9 cellular contexts compared by ENCODE assay signal in the genomic region with DNA sequence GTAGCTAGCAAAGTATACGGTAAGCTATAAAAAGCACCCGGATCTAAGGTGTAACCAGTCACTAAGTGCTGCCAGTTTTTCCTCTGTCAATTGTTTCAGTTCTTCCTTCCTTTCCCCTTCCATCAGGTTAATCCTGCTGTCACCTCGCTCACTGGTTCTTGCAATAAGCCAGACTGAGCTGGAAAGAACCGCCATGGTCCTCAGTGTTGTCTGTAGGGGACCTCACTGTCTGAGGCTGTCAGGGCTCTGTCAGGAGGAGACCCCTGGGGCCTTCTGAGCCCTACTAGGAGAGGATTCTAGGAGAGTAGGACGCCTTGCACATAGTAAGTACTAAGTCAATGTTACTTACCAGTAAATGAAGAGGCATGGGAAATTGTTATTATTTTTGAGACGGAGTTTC. TPM values are rescaled to one million over a fixed set of nuclear protein-coding genes. Genes with fewer than 3 reads are reported as not detected.
A peak's percentile ranks its signal among the peaks of the same experiment; 100 is the strongest.
DNase-seq lines count a peak whose midpoint lies in the region; ATAC-seq and TF ChIP-seq lines count a peak whose summit lies in the region.
"Had no signal": no experiment of that assay in that cellular context is flagged by ENCODE, and none has a peak within 500 bp of the region (broad histone marks: within the 10 kb centered on the region; RNA-seq: fewer than 3 reads in every experiment).

No MANE protein-coding gene starts in this region.

- no TSS peak for BruUV-seq in Caco-2 (replicated peaks; lab: Mats Ljungman, UMichigan)

- peak overlapping the region in 2 of 59 donors; percentile 86 to 89 for H3K27ac ChIP-seq in dorsolateral prefrontal cortex
- no peak overlapping the region for H3K27ac ChIP-seq in osteoblast (ENCODE audit: low read depth, low read length)
- H3K27ac ChIP-seq in testis: no peak overlapping the region

- peak overlapping the region; percentile 80 for H3K4me3 Mint-ChIP-seq in Caco-2 (ENCODE audit: unreplicated experiment)

- H3K9me3 ChIP-seq in Caco-2 (0 out of 2 replicates have a peak, but pooled peaks cover 7% of the 10 kb centered on the region), MG63 (peaks cover 5% of the 10 kb centered on the region; the same call in 1 of the 2 replicates), osteoblast (ENCODE audit: low read depth, low read length) (no peaks in the 10 kb centered on the region), testis (no peaks in the 10 kb centered on the region)

- peak overlapping the region; percentile 93 for H3K27ac Mint-ChIP-seq in Caco-2 (ENCODE audit: unreplicated experiment)

- TF ChIP-seq CTCF in Caco-2 (IDR thresholded peaks at IDR 0.05; ENCODE audit: insufficient read depth in 1 of 2, low read depth in 1 of 2, low read length in 1 of 2, severe bottlenecking in 1 of 2, unreplicated experiment in 1 of 2) (no peak), dorsolateral prefrontal cortex (IDR thresholded peaks at IDR 0.05 in 54 of 56, conservative IDR thresholded peaks at IDR 0.05 in 2 of 56; ENCODE audit: low read depth in 1 of 56, partially characterized antibody in 56 of 56) (no peak), osteoblast (IDR thresholded peaks at IDR 0.05; ENCODE audit: extremely low read depth, low read depth, low read length) (no peak), testis (IDR thresholded peaks at IDR 0.05) (no peak)

- H2AFZ ChIP-seq in osteoblast (ENCODE audit: low read length): no peak overlapping the region

- POLR2A ChIA-PET in Caco-2 (lab: Charles Lee): interaction anchor here (1.0 kb wide), 2 partner anchors 13 to 36 kb away, joined by 4 to 7 read pairs; no protein-coding TSS in a partner anchor

- H3K36me3 Mint-ChIP-seq in Caco-2 (ENCODE audit: insufficient read depth, unreplicated experiment): peaks cover 21% of the 10 kb centered on the region

- no peaks in the 10 kb centered on the region for H3K36me3 ChIP-seq in Caco-2 (ENCODE audit: control insufficient read depth, insufficient read depth, low read length)
- peaks cover 15% of the 10 kb centered on the region for H3K36me3 ChIP-seq in MG63
- no peaks in the 10 kb centered on the region for H3K36me3 ChIP-seq in osteoblast (ENCODE audit: insufficient read depth, low read length)
- H3K36me3 ChIP-seq in testis (ENCODE audit: low read depth, missing control alignments): no peaks in the 10 kb centered on the region

- peaks cover 8% of the 10 kb centered on the region for H3K4me1 Mint-ChIP-seq in Caco-2 (ENCODE audit: low read depth, unreplicated experiment)

- peaks cover 10% of the 10 kb centered on the region for H4K20me1 ChIP-seq in osteoblast (ENCODE audit: insufficient read depth, low read length)

- WGBS in testis, 2 donors: 78 to 81% methylated on average over 6 of the region's 6 CpGs

- TF ChIP-seq POLR2A in testis (IDR thresholded peaks at IDR 0.05): no peak

- intact Hi-C loops in Caco-2 (cut with micrococcal nuclease; ENCODE audit: unreplicated experiment) (no loop called here), dorsolateral prefrontal cortex (cut with DNase I) (loop anchor here in 1 of 2 donors (5.0 kb wide), 1 partner anchor 36 kb away; no protein-coding TSS in a partner anchor), testis (cut with DNase I; ENCODE audit: low total_unique reads) (no loop called here)

- peaks cover 45% of the 10 kb centered on the region for H3K79me2 ChIP-seq in osteoblast (ENCODE audit: insufficient read depth, low read length)

- CTCF ChIA-PET in Caco-2 (lab: Charles Lee): interaction anchor here (0.8 kb wide), 1 partner anchor 38 kb away, joined by 3 read pairs; no protein-coding TSS in a partner anchor

- ATAC-seq in HG02885 (IDR thresholded peaks at IDR 0.05; ENCODE audit: poor library complexity, unreplicated experiment): no peak
- no peak for ATAC-seq in GM18870 (IDR thresholded peaks at IDR 0.05; ENCODE audit: unreplicated experiment)
- ATAC-seq: mucosa of descending colon had no signal

- H3K9me3 Mint-ChIP-seq in Caco-2 (ENCODE audit: unreplicated experiment): peaks cover 11% of the 10 kb centered on the region

- H3K4me2 ChIP-seq in osteoblast (ENCODE audit: insufficient read depth, low read length): peak overlapping the region; percentile 97

- H3K27me3 Mint-ChIP-seq in Caco-2 (ENCODE audit: insufficient read depth, unreplicated experiment): no peaks in the 10 kb centered on the region

- no peak overlapping the region for H3K4me3 ChIP-seq in Caco-2 (ENCODE audit: low read depth, low read length)
- H3K4me3 ChIP-seq in MG63: peak overlapping the region; percentile 66
- H3K4me3 ChIP-seq in dorsolateral prefrontal cortex: peak overlapping the region in 41 of 59 donors; percentile 69 to 99 (median 93)
- H3K4me3 ChIP-seq in osteoblast (ENCODE audit: insufficient read depth, low read length): peak overlapping the region; percentile 100
- H3K4me3 ChIP-seq in testis: no peak overlapping the region
- H3K4me3 ChIP-seq: mucosa of descending colon had no signal

- DNase-seq in Caco-2 (no peak), MG63 (no peak), dorsolateral prefrontal cortex (no peak), osteoblast (ENCODE audit: insufficient read length, low spot score, missing footprints) (no peak), T1000 (lab: John Stamatoyannopoulos, UW) (no peak), testis (no peak)

- H3K27me3 ChIP-seq in Caco-2 (replicated peaks; ENCODE audit: control insufficient read depth, insufficient read depth, low read length): no peaks in the 10 kb centered on the region
- H3K27me3 ChIP-seq in MG63: no peaks in the 10 kb centered on the region
- no peaks in the 10 kb centered on the region for H3K27me3 ChIP-seq in dorsolateral prefrontal cortex
- no peaks in the 10 kb centered on the region for H3K27me3 ChIP-seq in osteoblast (ENCODE audit: insufficient read depth, low read length)
- no peaks in the 10 kb centered on the region for H3K27me3 ChIP-seq in testis

- H3K4me1 ChIP-seq in Caco-2 (peaks cover 8% of the 10 kb centered on the region; the same call in 1 of the 2 replicates), osteoblast (ENCODE audit: insufficient read depth, low read length) (peaks cover 27% of the 10 kb centered on the region), testis (peaks cover 12% of the 10 kb centered on the region)

RNA-seq across cellular contexts. Expression of a gene that starts 1.4 kb away (rescaled TPM):
- total RNA-seq in Caco-2 (2022) (26.7 and 32.6 TPM in 2 replicates), dorsolateral prefrontal cortex (10 to 100 TPM; 20.0 to 36.0 (median 27.2) TPM), osteoblast (17.7 and 18.9 TPM in 2 replicates), testis (10 to 100 TPM; 28.5 to 32.8 TPM)
- total RNA-seq in MG63 (2014; rRNA removed; shearing (Covaris generic); ENCODE audit: low replicate concordance): 14.5 and 18.2 TPM in 2 replicates
- 16.6 TPM for polyA plus RNA-seq in testis (ENCODE audit: insufficient read depth, low read depth, low replicate concordance)

RNA-seq across cellular contexts. Expression of a gene that starts 23.0 kb away (rescaled TPM):
- total RNA-seq in Caco-2 (2022) (35.0 and 37.6 TPM in 2 replicates), dorsolateral prefrontal cortex (10 to 100 TPM; 24.8 to 72.6 (median 52.4) TPM), osteoblast (27.7 and 28.2 TPM in 2 replicates), testis (10 to 100 TPM; 14.0 to 17.0 TPM)
- 23.6 and 30.1 TPM in 2 replicates for total RNA-seq in MG63 (2014; rRNA removed; shearing (Covaris generic); ENCODE audit: low replicate concordance)
- polyA plus RNA-seq in testis (ENCODE audit: insufficient read depth, low read depth, low replicate concordance): 21.3 TPM

Comparison
In these comparisons a context has a peak if more than half of its experiments do, and no peak if none do; other contexts are left out.
1. H3K4me3 ChIP-seq: peak in MG63 (single experiment), dorsolateral prefrontal cortex (41 of 59) and osteoblast (single experiment); none in Caco-2 (single experiment) and testis (0 of 2).